13 cellular contexts compared by ENCODE assay signal in the genomic region with DNA sequence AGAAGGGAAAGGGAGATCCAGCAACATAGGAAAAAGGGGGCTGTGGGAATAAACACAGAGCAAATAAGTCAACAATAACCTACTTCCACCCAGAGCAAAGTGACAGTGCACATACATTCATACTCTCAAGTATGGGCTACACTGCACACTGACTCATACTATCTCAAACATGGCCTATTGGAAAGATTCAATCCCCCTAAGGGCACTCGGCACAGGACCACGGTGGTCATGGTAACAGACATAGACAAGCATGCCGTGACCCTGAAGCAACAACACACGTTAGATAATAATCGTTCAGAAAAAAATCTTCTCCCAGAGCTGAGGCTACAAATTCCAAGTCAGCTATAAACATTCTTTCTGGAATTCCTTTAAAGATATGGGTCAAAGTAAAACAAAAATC. TPM values are rescaled to one million over a fixed set of nuclear protein-coding genes. Genes with fewer than 3 reads are reported as not detected.
A peak's percentile ranks its signal among the peaks of the same experiment; 100 is the strongest.
DNase-seq lines count a peak whose midpoint lies in the region; ATAC-seq and TF ChIP-seq lines count a peak whose summit lies in the region.
"Had no signal": no experiment of that assay in that cellular context is flagged by ENCODE, and none has a peak within 500 bp of the region (broad histone marks: within the 10 kb centered on the region; RNA-seq: fewer than 3 reads in every experiment).

No MANE protein-coding gene starts in this region.

- 0 out of 2 replicates have a peak, but pooled peaks cover 6% of the 10 kb centered on the region for H3F3A ChIP-seq in GM23248 (ENCODE audit: insufficient read depth)

- H4K20me1 ChIP-seq in GM23248 (ENCODE audit: insufficient read depth) = no peaks in the 10 kb centered on the region

- H3K9ac ChIP-seq in GM23248 = no peak overlapping the region

- no peaks in the 10 kb centered on the region for H3K36me3 ChIP-seq in GM23248 (ENCODE audit: low read depth)
- H3K36me3 ChIP-seq: HAP-1 had no signal

- H3K27ac ChIP-seq in GM23248 (no peak overlapping the region), foreskin keratinocyte (no peak overlapping the region)

- H3K9me3 ChIP-seq in GM23248 (ENCODE audit: low read depth) = no peaks in the 10 kb centered on the region
- H3K9me3 ChIP-seq: HAP-1 had no signal

- H2AFZ ChIP-seq in GM23248 = no peak overlapping the region

- no peaks in the 10 kb centered on the region for H3K9me2 ChIP-seq in GM23248 (ENCODE audit: insufficient read depth)

- peaks cover 3% of the 10 kb centered on the region; the same call in 1 of the 2 replicates for H3K4me1 ChIP-seq in GM23248 (ENCODE audit: insufficient read depth)
- peaks cover 13% of the 10 kb centered on the region for H3K4me1 ChIP-seq in foreskin keratinocyte
- H3K4me1 ChIP-seq: HAP-1 had no signal

- H3K27me3 ChIP-seq in GM23248 (replicated peaks; ENCODE audit: insufficient read depth) (no peaks in the 10 kb centered on the region), foreskin keratinocyte (no peaks in the 10 kb centered on the region)

- ATAC-seq in foreskin keratinocyte = peak; percentile 98
- no peak for ATAC-seq in GM18867 (IDR thresholded peaks at IDR 0.05; ENCODE audit: unreplicated experiment)
- no peak for ATAC-seq in GM21381 (IDR thresholded peaks at IDR 0.05; ENCODE audit: unreplicated experiment)
- ATAC-seq: activated CD8-positive, alpha-beta T cell treated with anti-CD3 and anti-CD28 coated beads for 36 hours; stimulated activated naive CD8-positive, alpha-beta T cell treated with anti-CD3 and anti-CD28 coated beads, Interleukin-15, Interleukin-2, amounts not matched to agents 100 U/mL and 50 U/mL, for 24 hours; T-cell had no signal

- TF ChIP-seq CTCF in foreskin keratinocyte (conservative IDR thresholded peaks at IDR 0.05) = no peak

- DNase-seq in A172 (ENCODE audit: low spot score) (peak; percentile 19), GM23248 (peak; percentile 49), amniotic epithelial cell (ENCODE audit: low read depth) (peak; percentile 75), foreskin keratinocyte (peak; percentile 80 to 93), NCI-H2196 treated with DMSO at 0.1 percent for 48 hours (lab: John Stamatoyannopoulos, UW; ENCODE audit: unreplicated experiment) (no peak)
- no peak for DNase-seq in stimulated activated naive CD4-positive, alpha-beta T cell treated with Interleukin-2 at 50 U/mL for 16 hours (lab: John Stamatoyannopoulos, UW)
- DNase-seq: activated CD8-positive, alpha-beta T cell treated with anti-CD3 and anti-CD28 coated beads for 36 hours; NCI-H510A treated with DMSO at 0.1 percent for 48 hours; stimulated activated naive CD8-positive, alpha-beta T cell treated with anti-CD3 and anti-CD28 coated beads, Interleukin-15, Interleukin-2, amounts not matched to agents 100 U/mL and 50 U/mL, for 24 hours; T-cell had no signal

- no peak overlapping the region for H3K4me3 ChIP-seq in GM23248
- H3K4me3 ChIP-seq: HAP-1 had no signal

- no peak overlapping the region for H3K4me2 ChIP-seq in GM23248 (ENCODE audit: unreplicated experiment)

- in situ Hi-C loops in GM23248 (cut with MboI) = no loop called here

- H3K79me2 ChIP-seq in GM23248 (ENCODE audit: insufficient read depth) = no peaks in the 10 kb centered on the region

- WGBS in GM23248 (ENCODE audit: low coverage in 1 of 2, low lambda C conversion rate in 2 of 2, missing lambda C conversion rate in 2 of 2), 2 experiments = 74 to 94% methylated on average over 5 of the region's 5 CpGs

RNA-seq across cellular contexts. Expression of a gene that starts 16.8 kb away (rescaled TPM):
- 61.4 and 70.5 TPM in 2 replicates for total RNA-seq in A172 (2014; rRNA removed; shearing (Covaris generic))
- 115 and 124 TPM in 2 replicates for total RNA-seq in GM23248 (2014; rRNA removed; shearing (Covaris generic))
- polyA plus RNA-seq in GM23248 (2016; fragmentation: Nextera tagmentation; extraction: Ambion mirVana) (90.6 and 90.8 TPM in 2 replicates), foreskin keratinocyte (17.8 and 18.5 TPM in 2 replicates)
- 60.7 and 67.8 TPM in 2 replicates for total RNA-seq in foreskin keratinocyte

Comparison
In these comparisons a context has a peak if more than half of its experiments do, and no peak if none do; other contexts are left out.
1. DNase-seq: peak in A172 (single experiment), GM23248 (single experiment), amniotic epithelial cell (single experiment) and foreskin keratinocyte (2 of 2); none in NCI-H2196 treated with DMSO at 0.1 percent for 48 hours (single experiment) and stimulated activated naive CD4-positive, alpha-beta T cell treated with Interleukin-2 at 50 U/mL for 16 hours (single experiment).